9 cellular contexts compared by ENCODE assay signal in genomic region chr2:205683991-205684390, GRCh38. TPM values are rescaled to one million over a fixed set of nuclear protein-coding genes. Genes with fewer than 3 reads are reported as not detected.
DNase-seq lines count a peak whose midpoint lies in the region; ATAC-seq, FAIRE-seq and TF ChIP-seq lines count a peak whose summit lies in the region.
"Had no signal": no experiment of that assay in that cellular context is flagged by ENCODE, and none has a peak within 500 bp of the region (broad histone marks: within the 10 kb centered on the region; RNA-seq: fewer than 3 reads in every experiment).

No MANE protein-coding gene starts in this region.

- H4K20me1 ChIP-seq in keratinocyte (ENCODE audit: control insufficient read depth, extremely low read depth, insufficient read depth, low read length), result no peaks in the 10 kb centered on the region

- no peak for FAIRE-seq in keratinocyte (lab: Jason Lieb, UNC)

- H3K27me3 Mint-ChIP-seq in IgD-negative memory B cell, result peaks cover 49% of the 10 kb centered on the region

- intact Hi-C loops in ascending aorta (cut with DNase I), result loop anchor here (2.0 to 10.0 kb wide), 3 partner anchors 25 to 1659 kb away; partner anchors contain the start of gene PARD3B
- intact Hi-C loops in spleen (cut with DNase I; ENCODE audit: low total_unique reads), result loop anchor here (5.0 to 10.0 kb wide), 2 partner anchors 1357 to 1419 kb away; no protein-coding TSS in a partner anchor

- 61 to 76% (median 70%) methylated on average over 7 of the region's 7 CpGs for WGBS in spleen, 5 donors

- H3K9me3 ChIP-seq in ascending aorta, result no peaks in the 10 kb centered on the region
- no peaks in the 10 kb centered on the region for H3K9me3 ChIP-seq in keratinocyte (ENCODE audit: control insufficient read depth, low read depth, low read length)
- H3K9me3 ChIP-seq in spleen, result no peaks in the 10 kb centered on the region

- H3K79me2 ChIP-seq in keratinocyte (ENCODE audit: control insufficient read depth, insufficient read depth, low read length), result peaks cover 57% of the 10 kb centered on the region

- H3K27me3 ChIP-seq in ascending aorta (no peaks in the 10 kb centered on the region), keratinocyte (ENCODE audit: control insufficient read depth, extremely low read depth, insufficient read depth, low read length) (no peaks in the 10 kb centered on the region), spleen (replicated peaks in 1 of 7) (peaks cover 0 to 79% (median 26%) of the 10 kb centered on the region in 7 donors)

- H3K9ac ChIP-seq in keratinocyte (ENCODE audit: control insufficient read depth, extremely low read depth, insufficient read depth, low read length), result peak overlapping the region; percentile 90

- no peaks in the 10 kb centered on the region for H3K36me3 Mint-ChIP-seq in IgD-negative memory B cell

- dilution Hi-C loops in keratinocyte (cut with MboI; ENCODE audit: extremely low pct_ligation_motif_present, low sequenced_read_pairs), result no loop called here

- H3K4me3 ChIP-seq in ascending aorta (peak overlapping the region; percentile 85 to 86), keratinocyte (ENCODE audit: control insufficient read depth in 2 of 3, extremely low read depth in 1 of 3, insufficient read depth in 2 of 3, low read depth in 1 of 3, low read length in 3 of 3) (peak overlapping the region; percentile 72 to 83 (median 76)), spleen (peak overlapping the region; percentile 45 to 77 (median 57))

- H3K36me3 ChIP-seq in ascending aorta (no peaks in the 10 kb centered on the region), keratinocyte (ENCODE audit: control insufficient read depth in 2 of 2, extremely low read depth in 1 of 2, insufficient read depth in 2 of 2, low read length in 2 of 2) (no peaks in the 10 kb centered on the region), spleen (no peaks in the 10 kb centered on the region)

- no peak overlapping the region for H2AFZ ChIP-seq in keratinocyte (ENCODE audit: control insufficient read depth, low read length)

- no peak for TF ChIP-seq CTCF in ascending aorta (IDR thresholded peaks at IDR 0.05)
- no peak for TF ChIP-seq CTCF in keratinocyte (optimal IDR thresholded peaks at IDR 0.05 in 1 of 3, IDR thresholded peaks at IDR 0.05 in 1 of 3, conservative IDR thresholded peaks at IDR 0.05 in 1 of 3; ENCODE audit: extremely low read depth in 1 of 3, insufficient read depth in 2 of 3, low read length in 3 of 3)
- no peak for TF ChIP-seq CTCF in spleen (IDR thresholded peaks at IDR 0.05 in 8 of 11, conservative IDR thresholded peaks at IDR 0.05 in 3 of 11)

- DNase-seq in ascending aorta (ENCODE audit: low spot score in 2 of 2), result no peak
- no peak for DNase-seq in keratinocyte (ENCODE audit: low read depth, low spot score)
- DNase-seq in spleen, result no peak
- no peak for DNase-seq in HK-2 (ENCODE audit: unreplicated experiment)
- no peak for DNase-seq in NCI-H1105 treated with DMSO at 0.1 percent for 48 hours (lab: John Stamatoyannopoulos, UW)
- DNase-seq: activated CD4-positive, alpha-beta T cell treated with anti-CD3 and anti-CD28 coated beads for 1 hour; NCI-H1417 treated with DMSO at 0.1 percent for 48 hours had no signal

- peaks cover 23 to 34% (median 32%) of the 10 kb centered on the region in 3 donors for H3K4me1 Mint-ChIP-seq in IgD-negative memory B cell

- no peaks in the 10 kb centered on the region for H3K9me3 Mint-ChIP-seq in IgD-negative memory B cell

- TF ChIP-seq POLR2A in spleen (IDR thresholded peaks at IDR 0.05), result no peak

- no peak for ATAC-seq in HG03460 (IDR thresholded peaks at IDR 0.05; ENCODE audit: unreplicated experiment)

- H3K4me2 ChIP-seq in keratinocyte (ENCODE audit: control insufficient read depth, extremely low read depth, insufficient read depth, low read depth, low read length), result peak overlapping the region; percentile 72

- H3K27ac ChIP-seq in ascending aorta (peak overlapping the region; percentile 67 to 87), keratinocyte (ENCODE audit: control insufficient read depth, insufficient read depth, low read length) (peak overlapping the region; percentile 80), spleen (peak overlapping the region in 5 of 8 donors; percentile 77 to 85 (median 83))

- H3K27ac Mint-ChIP-seq in IgD-negative memory B cell, result peak overlapping the region in 1 of 3 donors; percentile 46

- peaks cover 0 to 12% of the 10 kb centered on the region in 2 donors for H3K4me1 ChIP-seq in ascending aorta
- H3K4me1 ChIP-seq in keratinocyte (ENCODE audit: control insufficient read depth, extremely low read depth, insufficient read depth, low read length), result peaks cover 62% of the 10 kb centered on the region
- H3K4me1 ChIP-seq in spleen, result peaks cover 6 to 93% (median 54%) of the 10 kb centered on the region in 6 donors

- H3K4me3 Mint-ChIP-seq in IgD-negative memory B cell, result peak overlapping the region; percentile 73 to 96 (median 90)

- no peaks in the 10 kb centered on the region for H3K9me1 ChIP-seq in keratinocyte (ENCODE audit: control insufficient read depth, extremely low read depth, insufficient read depth, low read length)

RNA-seq across cellular contexts. Expression of gene NRP2, which starts 1.7 kb away (rescaled TPM):
- polyA plus RNA-seq in IgD-negative memory B cell (0.55 TPM), keratinocyte (9.1 to 20.6 TPM (median 20.6 TPM) in 3 replicates), spleen (1 to 10 TPM; 3.1 to 5.7 (median 3.4) TPM)
- total RNA-seq in ascending aorta (39.7 TPM), spleen (10 to 100 TPM; 18.7 to 49.9 (median 33.2) TPM)
- 19.9 TPM for polyA plus RNA-seq in keratinocyte (2011; ENCODE audit: low read depth)
- 4.6 and 8.2 TPM in 2 replicates for polyA plus RNA-seq in keratinocyte (2011; cell fraction: cytosol; rRNA removed)
- 30.5 and 32.6 TPM in 2 replicates for polyA plus RNA-seq in keratinocyte (2011; cell fraction: nucleus; rRNA removed)
- 14.4 and 18.2 TPM in 2 replicates for polyA plus RNA-seq in keratinocyte (2012; ENCODE audit: low replicate concordance)
- 21.0 to 56.7 TPM (median 47.5 TPM) in 3 replicates for polyA minus RNA-seq in keratinocyte
- polyA minus RNA-seq in keratinocyte (2011; cell fraction: cytosol; rRNA and poly(A)+ RNA removed), result 8.6 TPM
- polyA minus RNA-seq in keratinocyte (2011; cell fraction: nucleus; rRNA and poly(A)+ RNA removed), result 30.6 and 49.4 TPM in 2 replicates
